ENCODE assay signal across 8 cellular contexts in the genomic region with DNA sequence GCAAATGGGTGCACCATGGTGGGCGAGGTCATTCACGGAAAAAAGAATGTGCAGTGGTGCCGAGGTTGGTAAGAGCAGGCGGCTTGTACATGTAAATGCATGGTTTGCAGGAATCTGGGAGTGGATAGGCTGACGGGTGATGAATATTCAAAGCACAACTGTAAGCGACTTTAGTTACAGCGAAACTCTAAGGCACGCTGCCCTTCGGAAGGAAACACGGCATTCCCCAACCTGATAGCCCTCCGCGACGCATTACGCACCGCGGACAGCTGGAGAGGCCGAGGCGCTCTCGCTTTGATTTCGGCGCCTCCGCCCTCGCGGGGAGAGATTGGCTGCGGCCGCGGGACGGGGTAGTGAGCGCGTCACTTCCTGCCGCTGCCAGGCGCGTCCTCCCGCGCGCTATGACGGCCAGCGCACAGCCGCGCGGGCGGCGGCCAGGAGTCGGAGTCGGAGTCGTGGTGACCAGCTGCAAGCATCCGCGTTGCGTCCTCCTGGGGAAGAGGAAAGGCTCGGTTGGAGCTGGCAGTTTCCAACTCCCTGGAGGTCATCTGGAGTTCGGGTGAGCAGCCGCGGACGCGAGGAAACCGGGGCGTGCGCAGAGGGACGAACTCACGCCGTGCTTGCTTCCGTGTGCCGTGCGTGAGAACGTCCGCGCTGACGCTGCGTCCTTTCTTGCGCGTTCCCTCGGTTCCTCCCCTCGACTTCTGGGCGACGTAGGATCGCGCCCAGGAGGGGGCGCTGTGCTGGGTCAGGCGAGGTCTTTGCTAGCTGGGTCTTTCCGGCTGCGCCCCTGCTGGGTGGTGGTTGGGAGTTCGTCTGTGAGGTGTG. TPM values are rescaled to one million over a fixed set of nuclear protein-coding genes. Genes with fewer than 3 reads are reported as not detected.
DNase-seq lines count a peak whose midpoint lies in the region; ATAC-seq and TF ChIP-seq lines count a peak whose summit lies in the region.

Gene NUDT15, plus strand, starts transcription at position 381 of the 828 bp plus-strand sequence. Its CDS starts 21 bp downstream, at position 402.

- intact Hi-C loops in T-helper 2 cell treated with Interferon-gamma antibody and Interleukin-4, amounts not matched to agents 100 ng/mL and 5 ng/mL, for 36 hours (cut with micrococcal nuclease), result loop anchor here (1.0 to 5.0 kb wide), 8 partner anchors 36 to 1407 kb away; partner anchors contain the start of genes CAB39L, ITM2B, MED4 and RB1
- intact Hi-C loops in uterus (cut with DNase I; ENCODE audit: low total_unique reads), result no loop called here

- peak; percentile 52 to 88 for TF ChIP-seq POLR2A in uterus (IDR thresholded peaks at IDR 0.05)

- peak; percentile 57 for DNase-seq in NCI-H187 treated with DMSO at 0.1 percent for 48 hours (lab: John Stamatoyannopoulos, UW)
- peak; percentile 60 to 98 (median 92) for DNase-seq in anterior cingulate cortex (lab: John Stamatoyannopoulos, UW)
- DNase-seq in right atrium auricular region (ENCODE audit: low spot score), result peak; percentile 92
- peak; percentile 84 for DNase-seq in pulmonary artery endothelial cell (ENCODE audit: low read depth, low spot score)
- peak; percentile 89 to 91 for DNase-seq in uterus

- ATAC-seq in GM18502 (IDR thresholded peaks at IDR 0.05; ENCODE audit: poor library complexity, unreplicated experiment) (peak; percentile 93), HG02970 (IDR thresholded peaks at IDR 0.05; ENCODE audit: low FRiP score, unreplicated experiment) (peak; percentile 95)

- peaks cover 15% of the 10 kb centered on the region for H3K36me3 ChIP-seq in right atrium auricular region
- H3K36me3 ChIP-seq in uterus, result no peaks in the 10 kb centered on the region

- H3K27ac ChIP-seq in right atrium auricular region (peak within 1 kb of the TSS; percentile 96 to 99), uterus (peak within 1 kb of the TSS; percentile 91 to 98)

- H3K27me3 ChIP-seq in right atrium auricular region (no peaks in the 10 kb centered on the region), uterus (no peaks in the 10 kb centered on the region)

- H3K4me1 ChIP-seq in right atrium auricular region (peaks cover 0 to 11% of the 10 kb centered on the region in 2 donors), uterus (no peaks in the 10 kb centered on the region)

- TF ChIP-seq CTCF in right atrium auricular region (IDR thresholded peaks at IDR 0.05), result peak; percentile 96 to 97
- peak; percentile 91 to 96 (median 92) for TF ChIP-seq CTCF in uterus (IDR thresholded peaks at IDR 0.05)

- peak within 1 kb of the TSS; percentile 62 to 87 for H3K4me3 ChIP-seq in right atrium auricular region
- H3K4me3 ChIP-seq in uterus, result peak within 1 kb of the TSS; percentile 59 to 78

- H3K9me3 ChIP-seq in right atrium auricular region (no peaks in the 10 kb centered on the region), uterus (no peaks in the 10 kb centered on the region)

RNA-seq across cellular contexts. Expression of gene NUDT15, which starts in this region (rescaled TPM):
- 13.0 and 15.4 TPM in 2 replicates for total RNA-seq in T-helper 2 cell treated with Interferon-gamma antibody and Interleukin-4, amounts not matched to agents 100 ng/mL and 5 ng/mL, for 36 hours
- total RNA-seq in right atrium auricular region (10 to 100 TPM in 1 of 2 donors, 1 to 10 TPM in 1; 5.0 to 10.7 TPM), pulmonary artery endothelial cell (25.3 and 42.6 TPM in 2 replicates), uterus (10 to 100 TPM in 1 of 4 donors, 1 to 10 TPM in 3; 1.8 to 22.9 (median 7.3) TPM)

Comparison
In these comparisons a context has a peak if more than half of its experiments do, and no peak if none do; other contexts are left out.
1. Peak in every context shown above with its lines: DNase-seq, ATAC-seq, H3K4me3 ChIP-seq and H3K27ac ChIP-seq.